ENCODE assay signal across 8 cellular contexts in the genomic region with DNA sequence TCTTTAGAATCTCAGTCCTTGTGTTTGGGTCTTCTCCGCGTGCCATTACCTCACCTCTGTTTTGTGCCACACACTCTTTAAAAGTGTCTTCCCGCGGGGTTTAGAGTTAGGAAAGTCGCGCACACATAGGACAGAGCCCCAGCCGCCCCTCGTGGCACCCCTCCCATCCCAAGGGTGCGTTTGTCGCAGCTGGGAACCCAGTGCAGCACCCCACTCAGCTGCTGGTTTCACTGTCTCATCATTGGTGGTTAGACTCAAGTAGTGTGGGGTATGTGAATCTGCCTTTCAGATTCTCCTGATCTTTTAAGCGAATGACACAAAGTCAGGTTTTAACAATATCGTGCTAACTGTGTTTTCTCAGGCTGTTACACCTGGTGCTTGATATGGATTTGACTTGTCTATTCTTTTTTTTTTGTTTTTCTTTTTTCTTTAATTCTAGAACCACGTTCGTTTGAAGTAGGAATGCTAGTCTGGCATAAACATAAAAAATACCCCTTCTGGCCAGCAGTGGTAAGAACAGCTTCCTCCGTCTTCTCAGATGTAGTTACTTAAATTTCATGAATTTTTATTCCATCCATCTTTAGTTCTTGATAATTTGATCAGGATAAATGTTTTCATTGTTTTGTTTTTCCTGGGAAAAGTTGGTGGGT. TPM values are rescaled to one million over a fixed set of nuclear protein-coding genes. Genes with fewer than 3 reads are reported as not detected.
A peak's percentile ranks its signal among the peaks of the same experiment; 100 is the strongest.
DNase-seq lines count a peak whose midpoint lies in the region; ATAC-seq, FAIRE-seq and TF ChIP-seq lines count a peak whose summit lies in the region.
"Had no signal": no experiment of that assay in that cellular context is flagged by ENCODE, and none has a peak within 500 bp of the region (broad histone marks: within the 10 kb centered on the region; RNA-seq: fewer than 3 reads in every experiment).

No MANE protein-coding gene starts in this region.

- no peaks in the 10 kb centered on the region for H3K9me3 ChIP-seq in heart left ventricle
- H3K9me3 ChIP-seq: gastroesophageal sphincter had no signal

- H3K4me1 Mint-ChIP-seq in osteocyte (ENCODE audit: unreplicated experiment) = peaks cover 31% of the 10 kb centered on the region

- H3K27me3 ChIP-seq in heart left ventricle = no peaks in the 10 kb centered on the region
- H3K27me3 ChIP-seq: gastroesophageal sphincter had no signal

- H3K36me3 Mint-ChIP-seq in osteocyte (ENCODE audit: unreplicated experiment) = peaks cover 22% of the 10 kb centered on the region

- peak; percentile 92 for FAIRE-seq in G401.6 (lab: Jason Lieb, UNC)

- no peak for ATAC-seq in heart left ventricle
- ATAC-seq: gastroesophageal sphincter had no signal

- peaks cover 0 to 93% (median 75%) of the 10 kb centered on the region in 9 donors for H3K36me3 ChIP-seq in heart left ventricle

- H3K4me1 ChIP-seq in heart left ventricle = peaks cover 0 to 46% (median 17%) of the 10 kb centered on the region in 12 donors

- TF ChIP-seq POLR2A in heart left ventricle (IDR thresholded peaks at IDR 0.05) = no peak

- no peaks in the 10 kb centered on the region for H3K27me3 Mint-ChIP-seq in osteocyte (ENCODE audit: unreplicated experiment)

- 84 to 89% (median 89%) methylated on average over 15 of the region's 15 CpGs for WGBS in heart left ventricle, 4 donors

- TF ChIP-seq CTCF in osteocyte (IDR thresholded peaks at IDR 0.05) (peak; percentile 39), heart left ventricle (IDR thresholded peaks at IDR 0.05) (peak in 3 of 12 donors; percentile 9 to 22 (median 16))

- peak overlapping the region; percentile 23 for H3K27ac Mint-ChIP-seq in osteocyte (ENCODE audit: unreplicated experiment)

- intact Hi-C loops in heart left ventricle (cut with DNase I) = no loop called here

- no peak overlapping the region for H3K4me3 ChIP-seq in Jurkat, Clone E6-1 (ENCODE audit: low read length)
- no peak overlapping the region for H3K4me3 ChIP-seq in heart left ventricle
- H3K4me3 ChIP-seq: gastroesophageal sphincter had no signal

- H3K4me3 Mint-ChIP-seq in osteocyte (ENCODE audit: unreplicated experiment) = no peak overlapping the region

- DNase-seq in Jurkat, Clone E6-1 (ENCODE audit: low read depth, low spot score) = peak; percentile 32
- DNase-seq in astrocyte of the hippocampus (ENCODE audit: low read depth, low spot score) = peak; percentile 27
- DNase-seq in osteocyte (ENCODE audit: extremely low spot score, unreplicated experiment) = no peak
- no peak for DNase-seq in NOMO-1 treated with DMSO at 0.1 percent for 48 hours (lab: John Stamatoyannopoulos, UW; ENCODE audit: unreplicated experiment)
- no peak for DNase-seq in heart left ventricle
- DNase-seq in HCEC 1CT = no peak

- H3K9me3 Mint-ChIP-seq in osteocyte (ENCODE audit: unreplicated experiment) = no peaks in the 10 kb centered on the region

- H3K27ac ChIP-seq in heart left ventricle = peak overlapping the region in 1 of 12 donors; percentile 3
- H3K27ac ChIP-seq: gastroesophageal sphincter had no signal

RNA-seq across cellular contexts. Expression of a gene that starts 19.5 kb away (rescaled TPM):
- 125 TPM for polyA plus RNA-seq in Jurkat, Clone E6-1 (2012; ENCODE audit: insufficient read depth, insufficient read length)
- total RNA-seq in osteocyte (71.7 and 74.4 TPM in 2 replicates), heart left ventricle (100 to 1,000 TPM; 205 to 717 (median 336) TPM)
- polyA plus RNA-seq in heart left ventricle = 100 to 1,000 TPM; 251 to 634 TPM

RNA-seq across cellular contexts. Expression of a gene that starts 37.1 kb away (rescaled TPM):
- polyA plus RNA-seq in Jurkat, Clone E6-1 (2012; ENCODE audit: insufficient read depth, insufficient read length) = 97.7 TPM
- total RNA-seq in osteocyte = 31.2 and 35.3 TPM in 2 replicates
- total RNA-seq in heart left ventricle = 100 to 1,000 TPM in 1 of 9 donors, 10 to 100 TPM in 8; 35.9 to 167 (median 62.5) TPM
- polyA plus RNA-seq in heart left ventricle = 100 to 1,000 TPM in 1 of 2 donors, 10 to 100 TPM in 1; 21.9 to 180 TPM

RNA-seq across cellular contexts. Expression of a gene that starts 43.2 kb away (rescaled TPM):
- polyA plus RNA-seq in Jurkat, Clone E6-1 (2012; ENCODE audit: insufficient read depth, insufficient read length) = 264 TPM
- total RNA-seq in osteocyte (91.0 and 101 TPM in 2 replicates), heart left ventricle (100 to 1,000 TPM in 1 of 9 donors, 10 to 100 TPM in 8; 36.8 to 124 (median 78.5) TPM)
- 100 to 1,000 TPM in 1 of 2 donors, 10 to 100 TPM in 1; 65.8 to 128 TPM for polyA plus RNA-seq in heart left ventricle

Comparison
In these comparisons a context has a peak if more than half of its experiments do, and no peak if none do; other contexts are left out.
1. DNase-seq: peak in Jurkat, Clone E6-1 (single experiment) and astrocyte of the hippocampus (single experiment); none in osteocyte (single experiment), NOMO-1 treated with DMSO at 0.1 percent for 48 hours (single experiment), heart left ventricle (0 of 5) and HCEC 1CT (single experiment).